In the genomic region with DNA sequence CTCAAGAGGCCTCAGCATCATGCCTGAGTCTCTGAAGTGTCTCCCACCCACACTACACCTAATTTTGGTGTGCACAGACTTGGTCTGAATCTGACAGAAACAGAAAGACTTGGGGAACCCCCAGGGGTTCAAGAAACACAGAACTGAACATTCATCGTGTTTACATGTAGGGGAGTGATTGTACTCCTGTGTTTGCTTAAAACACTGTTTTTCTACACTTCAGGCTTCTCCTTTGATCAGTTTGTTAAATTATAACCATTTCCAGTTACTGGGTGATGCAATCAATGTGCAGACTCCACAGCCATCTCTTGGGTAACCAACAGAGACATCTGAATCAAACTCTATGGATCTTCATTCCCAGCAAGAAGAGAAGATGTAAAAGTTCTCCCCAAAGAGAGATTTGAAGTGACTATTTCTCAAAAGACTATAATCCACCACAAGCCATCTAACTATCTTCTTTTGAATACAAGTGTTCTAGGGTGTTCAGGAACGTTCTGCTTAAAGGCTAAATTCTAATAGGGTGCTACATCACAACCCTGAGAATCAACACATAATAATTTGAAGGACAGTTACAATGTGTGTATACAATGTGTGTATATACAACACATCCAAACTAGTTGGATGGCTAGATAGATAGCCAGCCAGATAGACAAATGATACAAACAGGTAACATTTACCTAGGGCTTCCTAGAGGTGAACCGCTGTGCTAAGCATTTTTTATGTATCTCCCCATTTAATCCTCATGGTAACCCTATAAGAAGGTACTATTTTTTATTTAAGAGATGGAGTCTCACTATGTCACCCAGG, we compare ENCODE assay signal across 10 cellular contexts. TPM values are rescaled to one million over a fixed set of nuclear protein-coding genes. Genes with fewer than 3 reads are reported as not detected.
A peak's percentile ranks its signal among the peaks of the same experiment; 100 is the strongest.
DNase-seq lines count a peak whose midpoint lies in the region; ATAC-seq and TF ChIP-seq lines count a peak whose summit lies in the region.
"Had no signal": no experiment of that assay in that cellular context is flagged by ENCODE, and none has a peak within 500 bp of the region (broad histone marks: within the 10 kb centered on the region; RNA-seq: fewer than 3 reads in every experiment).

No MANE protein-coding gene starts in this region.

- CTCF ChIA-PET in A673 (lab: Charles Lee): no interaction called here

- intact Hi-C loops in A673 (cut with micrococcal nuclease; ENCODE audit: unreplicated experiment): no loop called here

- H3K9me3 Mint-ChIP-seq in activated T-helper 17 cell treated with anti-CD3 and anti-CD28 coated beads, Interleukin-2, amount 50 U/mL, for 72 hours: no peaks in the 10 kb centered on the region
- H3K9me3 Mint-ChIP-seq in HFFc6: no peaks in the 10 kb centered on the region

- H3K9me3 ChIP-seq in A673 (ENCODE audit: low read depth, low read length, poor library complexity, severe bottlenecking): no peaks in the 10 kb centered on the region
- H3K9me3 ChIP-seq: thyroid gland had no signal

- H3K4me3 ChIP-seq in A673 (ENCODE audit: low read depth, low read length, poor library complexity, severe bottlenecking): no peak overlapping the region
- H3K4me3 ChIP-seq: thyroid gland had no signal

- peak overlapping the region; percentile 85 for H3K27ac Mint-ChIP-seq in activated T-helper 17 cell treated with anti-CD3 and anti-CD28 coated beads, Interleukin-2, amount 50 U/mL, for 72 hours
- H3K27ac Mint-ChIP-seq in HFFc6: no peak overlapping the region

- H3K4me1 Mint-ChIP-seq in activated T-helper 17 cell treated with anti-CD3 and anti-CD28 coated beads, Interleukin-2, amount 50 U/mL, for 72 hours: peaks cover 9% of the 10 kb centered on the region
- H3K4me1 Mint-ChIP-seq in HFFc6 (ENCODE audit: low read depth): no peaks in the 10 kb centered on the region

- no TSS peak for BruUV-seq in A673 (replicated peaks; lab: Mats Ljungman, UMichigan)

- DNase-seq in A673 (ENCODE audit: low spot score) (no peak), NCI-H2081 (lab: John Stamatoyannopoulos, UW) (no peak), HFFc6 (no peak), pons (ENCODE audit: low spot score) (no peak)
- no peak for DNase-seq in stimulated activated CD4-positive, alpha-beta T cell treated with anti-CD3 and anti-CD28 coated beads, Interleukin-2, amount 100 ng/mL, for 24 hours
- DNase-seq: NCI-H187, thyroid gland had no signal

- TF ChIP-seq CTCF in A673 (conservative IDR thresholded peaks at IDR 0.05; ENCODE audit: low read depth, low read length) (no peak), HFFc6 (IDR thresholded peaks at IDR 0.05) (no peak)

- peaks cover 27% of the 10 kb centered on the region for H3K4me1 ChIP-seq in A673 (ENCODE audit: insufficient read depth, low read length, poor library complexity, severe bottlenecking)
- H3K4me1 ChIP-seq: thyroid gland had no signal

- no peaks in the 10 kb centered on the region for H3K36me3 Mint-ChIP-seq in activated T-helper 17 cell treated with anti-CD3 and anti-CD28 coated beads, Interleukin-2, amount 50 U/mL, for 72 hours (ENCODE audit: low read depth)
- H3K36me3 Mint-ChIP-seq in HFFc6 (ENCODE audit: low read depth): no peaks in the 10 kb centered on the region

- no peaks in the 10 kb centered on the region for H3K27me3 Mint-ChIP-seq in activated T-helper 17 cell treated with anti-CD3 and anti-CD28 coated beads, Interleukin-2, amount 50 U/mL, for 72 hours
- H3K27me3 Mint-ChIP-seq in HFFc6 (ENCODE audit: insufficient read depth): no peaks in the 10 kb centered on the region; the same call in none of the 2 replicates

- peak overlapping the region; percentile 54 for H3K4me3 Mint-ChIP-seq in activated T-helper 17 cell treated with anti-CD3 and anti-CD28 coated beads, Interleukin-2, amount 50 U/mL, for 72 hours
- no peak overlapping the region for H3K4me3 Mint-ChIP-seq in HFFc6

- ATAC-seq in GM18873 (IDR thresholded peaks at IDR 0.05; ENCODE audit: low FRiP score, unreplicated experiment) (peak; percentile 59), HG02798 (IDR thresholded peaks at IDR 0.05; ENCODE audit: poor library complexity, unreplicated experiment) (peak; percentile 86)
- peak; percentile 96 for ATAC-seq in activated T-helper 17 cell treated with anti-CD3 and anti-CD28 coated beads, Interleukin-2, amount 50 U/mL, for 72 hours (replicated peaks)

- no peaks in the 10 kb centered on the region for H3K27me3 ChIP-seq in A673 (replicated peaks; ENCODE audit: insufficient read depth, low read depth, low read length, poor library complexity)
- H3K27me3 ChIP-seq: thyroid gland had no signal

- H3K27ac ChIP-seq in A673 (ENCODE audit: low read depth, low read length, poor library complexity, severe bottlenecking): peak overlapping the region; percentile 63
- H3K27ac ChIP-seq: thyroid gland had no signal

- H3K36me3 ChIP-seq in A673 (ENCODE audit: insufficient read depth, low read length, poor library complexity, severe bottlenecking): peaks cover 58% of the 10 kb centered on the region
- H3K36me3 ChIP-seq: thyroid gland had no signal

- POLR2A ChIA-PET in A673 (lab: Charles Lee; ENCODE audit: low non-redundant PET): no interaction called here

RNA-seq across cellular contexts. Expression of gene DNAJC12, which starts 34.2 kb away (rescaled TPM):
- total RNA-seq in A673 (2021): 147 and 182 TPM in 2 replicates
- total RNA-seq in activated T-helper 17 cell treated with anti-CD3 and anti-CD28 coated beads, Interleukin-2, amount 50 U/mL, for 72 hours: 1 to 10 TPM; 2.6 to 3.7 TPM
- under 1 TPM in 5 of 6 experiments, not detected in 1; 0.20 to 0.47 (median 0.33) TPM for total RNA-seq in HFFc6 (2021; fragmentation: NEBNext Ultra II Directional; extraction: Animal tissue kit (Norgen Biotek cat#: 25700))

Comparison
In these comparisons a context has a peak if more than half of its experiments do, and no peak if none do; other contexts are left out.
1. RNA of gene DNAJC12, which starts 34.2 kb away (total RNA-seq): 147 to 182 TPM in A673; 2.6 to 3.7 TPM in activated T-helper 17 cell treated with anti-CD3 and anti-CD28 coated beads, Interleukin-2, amount 50 U/mL, for 72 hours and 0.20 to 0.47 TPM in HFFc6; every median in the first group is over 10 times any median in the second.
2. Peak in every context shown above with its lines, with median percentiles within 50 percentile points of each other: ATAC-seq.